ENCODE assay signal across 8 cellular contexts in genomic region chr19:33273881-33274662, GRCh38. TPM values are rescaled to one million over a fixed set of nuclear protein-coding genes. Genes with fewer than 3 reads are reported as not detected.
DNase-seq lines count a peak whose midpoint lies in the region; ATAC-seq and TF ChIP-seq lines count a peak whose summit lies in the region.

No MANE protein-coding gene starts in this region.

- H3K9me3 ChIP-seq in duodenal mucosa (ENCODE audit: control insufficient read depth in 1 of 2, low read length in 2 of 2) (no peaks in the 10 kb centered on the region), neural progenitor cell (ENCODE audit: low read depth) (no peaks in the 10 kb centered on the region)

- peaks cover 26% of the 10 kb centered on the region for H3K4me1 Mint-ChIP-seq in neural progenitor cell
- peaks cover 4% of the 10 kb centered on the region for H3K4me1 Mint-ChIP-seq in activated T-helper 2 cell treated with anti-CD3 and anti-CD28 coated beads, Interferon-gamma antibody, Interleukin-2, Interleukin-4, amounts not matched to agents 10 μg/mL and 5 μg/mL and 100 μg/mL, durations not matched to agents 14 hours and 24 hours and 36 hours (ENCODE audit: low read depth)

- no peaks in the 10 kb centered on the region for H3K36me3 Mint-ChIP-seq in neural progenitor cell
- no peaks in the 10 kb centered on the region for H3K36me3 Mint-ChIP-seq in activated T-helper 2 cell treated with anti-CD3 and anti-CD28 coated beads, Interferon-gamma antibody, Interleukin-2, Interleukin-4, amounts not matched to agents 10 μg/mL and 5 μg/mL and 100 μg/mL, durations not matched to agents 14 hours and 24 hours and 36 hours (ENCODE audit: low read depth)

- peak; percentile 60 for DNase-seq in HCEC 1CT
- no peak for DNase-seq in RWPE1 (ENCODE audit: low spot score)
- no peak for DNase-seq in neural progenitor cell (ENCODE audit: low spot score)
- DNase-seq in activated T-helper 2 cell treated with anti-CD3 and anti-CD28 coated beads, Interferon-gamma antibody, Interleukin-2, Interleukin-4, amounts not matched to agents 10 μg/mL and 5 μg/mL and 100 μg/mL, durations not matched to agents 14 hours and 24 hours and 36 hours (ENCODE audit: low spot score): no peak
- DNase-seq in NCI-H1092 (lab: John Stamatoyannopoulos, UW): no peak

- H3K27me3 ChIP-seq in duodenal mucosa (ENCODE audit: control insufficient read depth in 1 of 2, insufficient read depth in 2 of 2, low read length in 2 of 2) (no peaks in the 10 kb centered on the region), neural progenitor cell (no peaks in the 10 kb centered on the region)

- H3K4me1 ChIP-seq in duodenal mucosa (ENCODE audit: control insufficient read depth in 1 of 2, insufficient read depth in 2 of 2, low read length in 2 of 2) (peaks cover 14 to 19% of the 10 kb centered on the region in 2 donors), neural progenitor cell (peaks cover 44% of the 10 kb centered on the region)

- peak overlapping the region; percentile 27 for H3K4me3 Mint-ChIP-seq in neural progenitor cell
- H3K4me3 Mint-ChIP-seq in activated T-helper 2 cell treated with anti-CD3 and anti-CD28 coated beads, Interferon-gamma antibody, Interleukin-2, Interleukin-4, amounts not matched to agents 10 μg/mL and 5 μg/mL and 100 μg/mL, durations not matched to agents 14 hours and 24 hours and 36 hours (ENCODE audit: low read depth): no peak overlapping the region

- CTCF ChIA-PET in RWPE1 (lab: Yijun Ruan, JAX): no interaction called here

- H2AFZ ChIP-seq in neural progenitor cell (replicated peaks): no peak overlapping the region

- no peaks in the 10 kb centered on the region for H3K79me2 ChIP-seq in neural progenitor cell (ENCODE audit: low read depth)

- POLR2A ChIA-PET in RWPE1 (lab: Yijun Ruan, JAX; ENCODE audit: low non-redundant PET): no interaction called here

- no peaks in the 10 kb centered on the region for H3K9me3 Mint-ChIP-seq in neural progenitor cell
- no peaks in the 10 kb centered on the region for H3K9me3 Mint-ChIP-seq in activated T-helper 2 cell treated with anti-CD3 and anti-CD28 coated beads, Interferon-gamma antibody, Interleukin-2, Interleukin-4, amounts not matched to agents 10 μg/mL and 5 μg/mL and 100 μg/mL, durations not matched to agents 14 hours and 24 hours and 36 hours

- TF ChIP-seq CTCF in RWPE1 (conservative IDR thresholded peaks at IDR 0.05; ENCODE audit: low read depth): no peak
- no peak for TF ChIP-seq CTCF in neural progenitor cell (IDR thresholded peaks at IDR 0.05)

- H3K27ac Mint-ChIP-seq in neural progenitor cell: peak overlapping the region; percentile 83
- no peak overlapping the region for H3K27ac Mint-ChIP-seq in activated T-helper 2 cell treated with anti-CD3 and anti-CD28 coated beads, Interferon-gamma antibody, Interleukin-2, Interleukin-4, amounts not matched to agents 10 μg/mL and 5 μg/mL and 100 μg/mL, durations not matched to agents 14 hours and 24 hours and 36 hours

- peak overlapping the region; percentile 56 for H3K4me2 ChIP-seq in neural progenitor cell

- peak overlapping the region in 1 of 2 donors; percentile 5 for H3K4me3 ChIP-seq in duodenal mucosa (ENCODE audit: low read depth in 1 of 2, low read length in 2 of 2)
- H3K4me3 ChIP-seq in neural progenitor cell: no peak overlapping the region

- intact Hi-C loops in activated T-helper 2 cell treated with anti-CD3 and anti-CD28 coated beads, Interferon-gamma antibody, Interleukin-2, Interleukin-4, amounts not matched to agents 10 μg/mL and 5 μg/mL and 100 μg/mL, durations not matched to agents 14 hours and 24 hours and 36 hours (cut with micrococcal nuclease): no loop called here

- peaks cover 7% of the 10 kb centered on the region for H3K27me3 Mint-ChIP-seq in neural progenitor cell (ENCODE audit: insufficient read depth, low read depth)
- H3K27me3 Mint-ChIP-seq in activated T-helper 2 cell treated with anti-CD3 and anti-CD28 coated beads, Interferon-gamma antibody, Interleukin-2, Interleukin-4, amounts not matched to agents 10 μg/mL and 5 μg/mL and 100 μg/mL, durations not matched to agents 14 hours and 24 hours and 36 hours (ENCODE audit: low read depth): no peaks in the 10 kb centered on the region

- H3K36me3 ChIP-seq in duodenal mucosa (ENCODE audit: control insufficient read depth in 1 of 2, insufficient read depth in 2 of 2, low read length in 2 of 2) (no peaks in the 10 kb centered on the region), neural progenitor cell (no peaks in the 10 kb centered on the region)

- ATAC-seq in HG03520 (IDR thresholded peaks at IDR 0.05; ENCODE audit: unreplicated experiment): no peak
- no peak for ATAC-seq in GM21723 (IDR thresholded peaks at IDR 0.05; ENCODE audit: unreplicated experiment)

- no peak overlapping the region for H3K9ac ChIP-seq in duodenal mucosa (ENCODE audit: low read depth in 1 of 2, low read length in 2 of 2)
- H3K9ac ChIP-seq in neural progenitor cell: no peak overlapping the region

- H3K27ac ChIP-seq in RWPE1 (peak overlapping the region; percentile 42), duodenal mucosa (ENCODE audit: low read depth, low read length) (peak overlapping the region; percentile 45), neural progenitor cell (no peak overlapping the region)

- H3F3A ChIP-seq in neural progenitor cell (ENCODE audit: low read depth): peaks cover 12% of the 10 kb centered on the region

- no peaks in the 10 kb centered on the region for H4K20me1 ChIP-seq in neural progenitor cell (ENCODE audit: low read depth)

RNA-seq across cellular contexts. Expression of gene CEBPA, which starts 28.3 kb away (rescaled TPM):
- 0.71 and 2.9 TPM in 2 replicates for total RNA-seq in neural progenitor cell (ENCODE audit: low replicate concordance)
- 0.73 and 0.90 TPM in 2 replicates for total RNA-seq in activated T-helper 2 cell treated with anti-CD3 and anti-CD28 coated beads, Interferon-gamma antibody, Interleukin-2, Interleukin-4, amounts not matched to agents 10 μg/mL and 5 μg/mL and 100 μg/mL, durations not matched to agents 14 hours and 24 hours and 36 hours

RNA-seq across cellular contexts. Expression of gene SLC7A10, which starts 48.4 kb away (rescaled TPM):
- 0.79 and 0.81 TPM in 2 replicates for total RNA-seq in neural progenitor cell (ENCODE audit: low replicate concordance)
- not detected in 2 replicates for total RNA-seq in activated T-helper 2 cell treated with anti-CD3 and anti-CD28 coated beads, Interferon-gamma antibody, Interleukin-2, Interleukin-4, amounts not matched to agents 10 μg/mL and 5 μg/mL and 100 μg/mL, durations not matched to agents 14 hours and 24 hours and 36 hours
